1 cellular context compared by ENCODE assay signal in genomic region chr19:14053500-14053899, GRCh38.
A peak's percentile ranks its signal among the peaks of the same experiment; 100 is the strongest.
TF ChIP-seq lines count a peak whose summit lies in the region.

No MANE protein-coding gene starts in this region.

TF ChIP-seq in GM12878, 131 proteins besides CTCF, POLR2A, EP300 and RAD21:
- TF ChIP-seq POLR2AphosphoS5 (IDR thresholded peaks at IDR 0.05; ENCODE audit: low read length) (0 out of 2 replicates have a peak, but pooled peaks have one; percentile 43), POLR2AphosphoS2 (IDR thresholded peaks at IDR 0.05; ENCODE audit: low read depth, low read length) (0 out of 2 replicates have a peak, but pooled peaks have one; percentile 29), GATAD2B (conservative IDR thresholded peaks at IDR 0.05; ENCODE audit: low read depth) (no peak), TCF7 (IDR thresholded peaks at IDR 0.05; ENCODE audit: borderline replicate concordance) (no peak), SIX5 (IDR thresholded peaks at IDR 0.05; ENCODE audit: low read depth, low read length, severe bottlenecking) (no peak)
- TF ChIP-seq, protein P1, sequence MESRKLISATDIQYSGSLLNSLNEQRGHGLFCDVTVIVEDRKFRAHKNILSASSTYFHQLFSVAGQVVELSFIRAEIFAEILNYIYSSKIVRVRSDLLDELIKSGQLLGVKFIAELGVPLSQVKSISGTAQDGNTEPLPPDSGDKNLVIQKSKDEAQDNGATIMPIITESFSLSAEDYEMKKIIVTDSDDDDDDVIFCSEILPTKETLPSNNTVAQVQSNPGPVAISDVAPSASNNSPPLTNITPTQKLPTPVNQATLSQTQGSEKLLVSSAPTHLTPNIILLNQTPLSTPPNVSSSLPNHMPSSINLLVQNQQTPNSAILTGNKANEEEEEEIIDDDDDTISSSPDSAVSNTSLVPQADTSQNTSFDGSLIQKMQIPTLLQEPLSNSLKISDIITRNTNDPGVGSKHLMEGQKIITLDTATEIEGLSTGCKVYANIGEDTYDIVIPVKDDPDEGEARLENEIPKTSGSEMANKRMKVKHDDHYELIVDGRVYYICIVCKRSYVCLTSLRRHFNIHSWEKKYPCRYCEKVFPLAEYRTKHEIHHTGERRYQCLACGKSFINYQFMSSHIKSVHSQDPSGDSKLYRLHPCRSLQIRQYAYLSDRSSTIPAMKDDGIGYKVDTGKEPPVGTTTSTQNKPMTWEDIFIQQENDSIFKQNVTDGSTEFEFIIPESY (IDR thresholded peaks at IDR 0.05): no peak
TF ChIP-seq in GM12878: peak in this region for 2.
